Comparison of ENCODE assay signal across 9 cellular contexts in genomic region chr3:30500666-30501399, GRCh38.
DNase-seq lines count a peak whose midpoint lies in the region; ATAC-seq and TF ChIP-seq lines count a peak whose summit lies in the region.
"Had no signal": no experiment of that assay in that cellular context is flagged by ENCODE, and none has a peak within 500 bp of the region (broad histone marks: within the 10 kb centered on the region; RNA-seq: fewer than 3 reads in every experiment).

No MANE protein-coding gene starts in this region.

- no peak for DNase-seq in foreskin keratinocyte
- no peak for DNase-seq in SHP77 treated with DMSO at 0.1 percent for 48 hours (lab: John Stamatoyannopoulos, UW)
- DNase-seq in cardiac septum (ENCODE audit: low spot score), result no peak
- no peak for DNase-seq in left colon
- DNase-seq: adrenal gland, NCI-H446 treated with DMSO at 0.1 percent for 48 hours had no signal

- peak overlapping the region; percentile 48 for H3K27ac ChIP-seq in foreskin keratinocyte
- H3K27ac ChIP-seq: adrenal gland had no signal

- no peak for TF ChIP-seq CTCF in foreskin keratinocyte (conservative IDR thresholded peaks at IDR 0.05)

- intact Hi-C loops in cardiac septum (cut with DNase I), result no loop called here
- intact Hi-C loops in left colon (cut with DNase I, micrococcal nuclease), result no loop called here

- no peaks in the 10 kb centered on the region for H3K27me3 ChIP-seq in foreskin keratinocyte
- H3K27me3 ChIP-seq: adrenal gland had no signal

- peaks cover 47% of the 10 kb centered on the region for H3K4me1 ChIP-seq in foreskin keratinocyte

- ATAC-seq in GM18868 (IDR thresholded peaks at IDR 0.05; ENCODE audit: unreplicated experiment) (peak; percentile 94), GM21423 (IDR thresholded peaks at IDR 0.05; ENCODE audit: unreplicated experiment) (peak; percentile 93), HG03097 (IDR thresholded peaks at IDR 0.05; ENCODE audit: low FRiP score, unreplicated experiment) (peak; percentile 91), foreskin keratinocyte (no peak), left colon (no peak)

Comparison
In these comparisons a context has a peak if more than half of its experiments do, and no peak if none do; other contexts are left out.
1. ATAC-seq: peak in GM18868 (single experiment), GM21423 (single experiment) and HG03097 (single experiment); none in foreskin keratinocyte (single experiment) and left colon (single experiment).